Comparison of ENCODE assay signal across 1 cellular context in the genomic region with DNA sequence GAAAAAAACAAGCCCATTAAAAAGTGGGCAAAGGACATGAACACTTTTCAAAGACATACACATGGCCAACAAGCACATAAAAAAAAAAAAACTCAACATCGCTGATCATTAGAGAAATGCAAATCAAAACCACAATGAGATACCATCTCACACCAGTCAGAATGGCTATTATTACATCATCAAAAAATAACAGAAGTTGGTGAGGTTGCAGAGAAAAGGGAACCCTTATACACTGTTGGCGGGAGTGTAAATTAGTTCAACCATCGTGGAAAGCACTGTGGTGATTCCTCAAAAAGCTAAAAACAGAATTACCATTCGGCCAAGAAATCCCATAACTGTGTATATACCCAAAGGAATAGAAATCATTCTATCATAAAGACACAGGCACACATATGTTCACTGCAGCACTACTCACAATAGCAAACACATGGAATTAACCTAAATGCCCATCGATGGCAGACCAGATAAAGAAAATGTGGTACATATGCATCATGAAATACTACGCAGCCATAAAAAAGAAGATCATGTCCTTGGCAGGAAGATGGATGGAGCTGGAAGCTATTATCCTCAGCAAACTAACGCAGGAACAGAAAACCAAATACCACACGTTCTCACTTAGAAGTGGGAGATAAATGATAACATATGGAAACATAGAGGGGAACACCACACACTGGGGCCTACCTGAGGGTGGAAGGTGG.
TF ChIP-seq lines count a peak whose summit lies in the region.

No MANE protein-coding gene starts in this region.

TF ChIP-seq in GM12878, 131 proteins besides CTCF, POLR2A, EP300 and RAD21 (continued from another document):
- TF ChIP-seq ZBTB4 (CRISPR knock-in tag; IDR thresholded peaks at IDR 0.05), result no peak
- no peak for TF ChIP-seq MTA3 (IDR thresholded peaks at IDR 0.05; ENCODE audit: borderline replicate concordance, low read length)
- peak; percentile 46; the same call in 1 of the 2 replicates for TF ChIP-seq MTA2 (IDR thresholded peaks at IDR 0.05; ENCODE audit: low read depth)
- TF ChIP-seq ZBTB33 (IDR thresholded peaks at IDR 0.05), result peak; percentile 94
- TF ChIP-seq CBFB (IDR thresholded peaks at IDR 0.05; ENCODE audit: low read depth), result no peak
- no peak for TF ChIP-seq NFYA (IDR thresholded peaks at IDR 0.05; ENCODE audit: borderline replicate concordance, low read depth, low read length)
- no peak for TF ChIP-seq TCF7 (IDR thresholded peaks at IDR 0.05; ENCODE audit: borderline replicate concordance)
- TF ChIP-seq, protein P1, sequence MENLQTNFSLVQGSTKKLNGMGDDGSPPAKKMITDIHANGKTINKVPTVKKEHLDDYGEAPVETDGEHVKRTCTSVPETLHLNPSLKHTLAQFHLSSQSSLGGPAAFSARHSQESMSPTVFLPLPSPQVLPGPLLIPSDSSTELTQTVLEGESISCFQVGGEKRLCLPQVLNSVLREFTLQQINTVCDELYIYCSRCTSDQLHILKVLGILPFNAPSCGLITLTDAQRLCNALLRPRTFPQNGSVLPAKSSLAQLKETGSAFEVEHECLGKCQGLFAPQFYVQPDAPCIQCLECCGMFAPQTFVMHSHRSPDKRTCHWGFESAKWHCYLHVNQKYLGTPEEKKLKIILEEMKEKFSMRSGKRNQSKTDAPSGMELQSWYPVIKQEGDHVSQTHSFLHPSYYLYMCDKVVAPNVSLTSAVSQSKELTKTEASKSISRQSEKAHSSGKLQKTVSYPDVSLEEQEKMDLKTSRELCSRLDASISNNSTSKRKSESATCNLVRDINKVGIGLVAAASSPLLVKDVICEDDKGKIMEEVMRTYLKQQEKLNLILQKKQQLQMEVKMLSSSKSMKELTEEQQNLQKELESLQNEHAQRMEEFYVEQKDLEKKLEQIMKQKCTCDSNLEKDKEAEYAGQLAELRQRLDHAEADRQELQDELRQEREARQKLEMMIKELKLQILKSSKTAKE (IDR thresholded peaks at IDR 0.05; ENCODE audit: low read depth, poor library complexity, severe bottlenecking), result no peak
- TF ChIP-seq, protein P2, sequence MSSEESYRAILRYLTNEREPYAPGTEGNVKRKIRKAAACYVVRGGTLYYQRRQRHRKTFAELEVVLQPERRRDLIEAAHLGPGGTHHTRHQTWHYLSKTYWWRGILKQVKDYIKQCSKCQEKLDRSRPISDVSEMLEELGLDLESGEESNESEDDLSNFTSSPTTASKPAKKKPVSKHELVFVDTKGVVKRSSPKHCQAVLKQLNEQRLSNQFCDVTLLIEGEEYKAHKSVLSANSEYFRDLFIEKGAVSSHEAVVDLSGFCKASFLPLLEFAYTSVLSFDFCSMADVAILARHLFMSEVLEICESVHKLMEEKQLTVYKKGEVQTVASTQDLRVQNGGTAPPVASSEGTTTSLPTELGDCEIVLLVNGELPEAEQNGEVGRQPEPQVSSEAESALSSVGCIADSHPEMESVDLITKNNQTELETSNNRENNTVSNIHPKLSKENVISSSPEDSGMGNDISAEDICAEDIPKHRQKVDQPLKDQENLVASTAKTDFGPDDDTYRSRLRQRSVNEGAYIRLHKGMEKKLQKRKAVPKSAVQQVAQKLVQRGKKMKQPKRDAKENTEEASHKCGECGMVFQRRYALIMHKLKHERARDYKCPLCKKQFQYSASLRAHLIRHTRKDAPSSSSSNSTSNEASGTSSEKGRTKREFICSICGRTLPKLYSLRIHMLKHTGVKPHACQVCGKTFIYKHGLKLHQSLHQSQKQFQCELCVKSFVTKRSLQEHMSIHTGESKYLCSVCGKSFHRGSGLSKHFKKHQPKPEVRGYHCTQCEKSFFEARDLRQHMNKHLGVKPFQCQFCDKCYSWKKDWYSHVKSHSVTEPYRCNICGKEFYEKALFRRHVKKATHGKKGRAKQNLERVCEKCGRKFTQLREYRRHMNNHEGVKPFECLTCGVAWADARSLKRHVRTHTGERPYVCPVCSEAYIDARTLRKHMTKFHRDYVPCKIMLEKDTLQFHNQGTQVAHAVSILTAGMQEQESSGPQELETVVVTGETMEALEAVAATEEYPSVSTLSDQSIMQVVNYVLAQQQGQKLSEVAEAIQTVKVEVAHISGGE (CRISPR knock-in tag; IDR thresholded peaks at IDR 0.05), result no peak
- no peak for TF ChIP-seq IKZF2 (IDR thresholded peaks at IDR 0.05)
- no peak for TF ChIP-seq JUNB (IDR thresholded peaks at IDR 0.05)
- TF ChIP-seq ZNF217 (IDR thresholded peaks at IDR 0.05), result no peak
- no peak for TF ChIP-seq SMAD5 (IDR thresholded peaks at IDR 0.05; ENCODE audit: low read depth)
- TF ChIP-seq ZSCAN29 (IDR thresholded peaks at IDR 0.05), result no peak
- no peak for TF ChIP-seq BRCA1 (IDR thresholded peaks at IDR 0.05; ENCODE audit: low read depth, low read length)
- TF ChIP-seq CBX5 (IDR thresholded peaks at IDR 0.05; ENCODE audit: low read depth), result no peak
- no peak for TF ChIP-seq NBN (IDR thresholded peaks at IDR 0.05)
- TF ChIP-seq ATF7 (IDR thresholded peaks at IDR 0.05; ENCODE audit: low read depth), result peak; percentile 88
TF ChIP-seq in GM12878: peak in this region for 4.
